8 cellular contexts compared by ENCODE assay signal in the genomic region with DNA sequence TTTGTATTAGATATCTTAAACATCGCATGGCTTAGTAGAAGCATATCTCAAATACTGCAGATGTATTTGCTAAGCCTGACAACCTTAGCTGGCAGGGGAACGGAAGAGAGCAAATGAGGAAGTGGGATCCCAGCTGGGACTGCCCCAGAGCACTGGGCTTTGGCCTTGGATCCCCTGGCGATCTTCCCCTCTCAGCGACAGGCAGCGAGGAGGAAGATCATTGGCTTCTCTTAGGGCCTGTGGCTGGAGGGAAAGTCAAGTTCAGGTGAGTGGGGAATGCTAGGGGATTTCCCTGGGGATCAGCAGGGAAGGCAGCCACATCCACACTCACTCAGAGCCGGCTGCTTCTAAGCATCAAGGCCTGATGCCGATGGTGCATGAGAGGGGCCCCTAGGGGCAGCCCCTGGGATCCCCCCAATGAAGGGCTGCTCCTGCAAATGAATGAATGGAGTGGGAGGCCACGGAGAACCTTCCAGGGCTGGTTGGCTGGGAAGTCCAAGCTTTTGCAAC. TPM values are rescaled to one million over a fixed set of nuclear protein-coding genes. Genes with fewer than 3 reads are reported as not detected.
A peak's percentile ranks its signal among the peaks of the same experiment; 100 is the strongest.
DNase-seq lines count a peak whose midpoint lies in the region; ATAC-seq, FAIRE-seq and TF ChIP-seq lines count a peak whose summit lies in the region.

No MANE protein-coding gene starts in this region.

- peak; percentile 94 for FAIRE-seq in GM12891 (lab: Jason Lieb, UNC)

- DNase-seq in GM12891 (ENCODE audit: insufficient read length, low spot score), result no peak
- DNase-seq in HuH-7 (ENCODE audit: low spot score), result peak; percentile 53
- peak; percentile 37 for DNase-seq in left cardiac atrium
- no peak for DNase-seq in activated T-cell treated with anti-CD3 and anti-CD28 coated beads, Interleukin-2, amount 50 U/mL, for 48 hours
- no peak for DNase-seq in LoVo (ENCODE audit: low spot score)
- DNase-seq in activated CD4-positive, alpha-beta T cell treated with anti-CD3 and anti-CD28 coated beads for 4 hours, result no peak
- no peak for DNase-seq in NCI-H2227 treated with DMSO at 0.1 percent for 48 hours (lab: John Stamatoyannopoulos, UW)

- no peak for TF ChIP-seq POLR2A in GM12891 (IDR thresholded peaks at IDR 0.05; ENCODE audit: low read depth, low read length)

- peak; percentile 82 for ATAC-seq in GM21619 (IDR thresholded peaks at IDR 0.05; ENCODE audit: unreplicated experiment)
- ATAC-seq in left cardiac atrium, result peak in 1 of 2 donors; percentile 50

- intact Hi-C loops in left cardiac atrium (cut with DNase I), result no loop called here

TF ChIP-seq in GM12891, 5 proteins besides CTCF, POLR2A, EP300 and RAD21:
- TF ChIP-seq PAX5 (IDR thresholded peaks at IDR 0.05; ENCODE audit: insufficient read depth, low read length, severe bottlenecking) (no peak), POU2F2 (IDR thresholded peaks at IDR 0.05; ENCODE audit: low read depth, low read length) (no peak), POLR2AphosphoS5 (IDR thresholded peaks at IDR 0.05; ENCODE audit: low read depth, low read length) (no peak), TAF1 (IDR thresholded peaks at IDR 0.05; ENCODE audit: low read depth, low read length) (no peak), SPI1 (IDR thresholded peaks at IDR 0.05; ENCODE audit: low read depth, low read length) (peak; percentile 100)

RNA-seq across cellular contexts. Expression of gene LYZL2, which starts 42.0 kb away (rescaled TPM):
- polyA plus RNA-seq in GM12891 (2012; ENCODE audit: low read depth, missing spikeins), result not detected
- not detected for total RNA-seq in left cardiac atrium

Comparison
In these comparisons a context has a peak if more than half of its experiments do, and no peak if none do; other contexts are left out.
1. DNase-seq: peak in HuH-7 (single experiment) and left cardiac atrium (single experiment); none in GM12891 (single experiment), activated T-cell treated with anti-CD3 and anti-CD28 coated beads, Interleukin-2, amount 50 U/mL, for 48 hours (0 of 2), LoVo (single experiment), activated CD4-positive, alpha-beta T cell treated with anti-CD3 and anti-CD28 coated beads for 4 hours (0 of 2) and NCI-H2227 treated with DMSO at 0.1 percent for 48 hours (single experiment).